Comparison of ENCODE assay signal across 9 cellular contexts in the genomic region with DNA sequence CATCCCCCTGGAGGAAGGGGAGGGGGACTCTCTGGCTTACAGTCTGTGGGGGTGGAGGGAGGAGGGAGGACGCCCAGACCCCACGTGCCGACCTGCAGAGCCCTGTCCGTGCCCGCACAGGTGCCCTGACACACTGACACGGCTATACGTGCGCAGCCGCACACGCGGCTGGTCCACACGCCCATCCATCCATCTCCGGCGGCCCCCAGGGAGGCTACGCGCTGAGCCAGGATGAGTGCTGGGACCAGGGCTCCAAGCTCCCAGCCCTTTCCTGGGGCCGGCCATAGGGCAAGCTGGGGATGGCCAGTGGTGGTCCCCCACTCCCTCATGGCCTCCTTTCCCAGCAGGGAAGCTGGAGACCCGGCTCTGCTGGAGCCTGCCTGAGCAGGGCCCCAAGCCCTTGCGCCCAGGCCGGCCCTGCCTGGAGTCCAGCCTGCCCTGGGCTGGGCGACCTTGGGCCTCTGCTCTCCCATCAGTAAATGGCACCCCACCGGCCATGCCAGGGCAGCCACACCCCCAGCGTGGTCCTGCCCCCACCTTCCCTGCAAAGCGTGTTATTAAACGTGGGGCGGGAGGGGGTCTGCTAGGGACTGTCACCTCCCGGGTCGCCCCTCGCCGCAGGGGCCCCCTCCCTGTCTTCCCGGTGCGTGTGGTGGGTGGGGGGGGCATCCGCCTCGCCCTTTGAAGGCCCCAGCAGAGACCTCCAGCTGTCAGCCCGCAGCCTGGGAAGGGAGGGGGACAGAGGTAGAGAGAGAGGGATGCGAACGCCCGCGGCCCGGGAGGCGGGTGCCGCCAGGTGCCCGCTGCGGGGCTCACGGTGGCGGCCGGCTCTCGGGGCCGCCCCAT. TPM values are rescaled to one million over a fixed set of nuclear protein-coding genes. Genes with fewer than 3 reads are reported as not detected.
DNase-seq lines count a peak whose midpoint lies in the region; FAIRE-seq and TF ChIP-seq lines count a peak whose summit lies in the region.
"Had no signal": no experiment of that assay in that cellular context is flagged by ENCODE, and none has a peak within 500 bp of the region (broad histone marks: within the 10 kb centered on the region; RNA-seq: fewer than 3 reads in every experiment).

No MANE protein-coding gene starts in this region.

- intact Hi-C loops in spleen (cut with DNase I; ENCODE audit: low total_unique reads), result no loop called here

- peaks cover 7% of the 10 kb centered on the region; the same call in 1 of the 2 replicates for H3K36me3 ChIP-seq in WERI-Rb-1
- H3K36me3 ChIP-seq in spleen, result no peaks in the 10 kb centered on the region

- H3K27ac ChIP-seq in WERI-Rb-1 (peak overlapping the region; percentile 24; the same call in 1 of the 2 replicates), spleen (no peak overlapping the region)

- DNase-seq in NCI-H82 (lab: John Stamatoyannopoulos, UW), result peak; percentile 54
- no peak for DNase-seq in NCI-H82 treated with DMSO at 0.1 percent for 48 hours (lab: John Stamatoyannopoulos, UW; ENCODE audit: unreplicated experiment)
- DNase-seq in WERI-Rb-1, result no peak
- no peak for DNase-seq in spleen
- DNase-seq in GM19240 (ENCODE audit: insufficient read length, low spot score), result no peak
- DNase-seq in HTR-8/SVneo (ENCODE audit: insufficient read length, low spot score), result no peak
- no peak for DNase-seq in Ammon's horn (ENCODE audit: low spot score)
- DNase-seq: aorta had no signal

- H3K27me3 ChIP-seq in WERI-Rb-1 (ENCODE audit: insufficient read depth, low read depth, severe bottlenecking) (no peaks in the 10 kb centered on the region), spleen (replicated peaks in 1 of 7) (peaks cover 9 to 67% (median 43%) of the 10 kb centered on the region in 7 donors)

- TF ChIP-seq CTCF in WERI-Rb-1 (IDR thresholded peaks at IDR 0.05; ENCODE audit: low read depth, low read length) (no peak), spleen (IDR thresholded peaks at IDR 0.05 in 8 of 11, conservative IDR thresholded peaks at IDR 0.05 in 3 of 11) (no peak)

- WGBS in spleen, 5 donors, result 3 to 5% (median 4%) methylated on average over 5 to 49 of the region's 49 CpGs

- H3K4me3 ChIP-seq in WERI-Rb-1 (ENCODE audit: low read depth, low read length) (peak overlapping the region; percentile 51), iPS-11a (ENCODE audit: low read depth, low read length) (peak overlapping the region; percentile 30), spleen (peak overlapping the region in 6 of 8 donors; percentile 5 to 70 (median 41))

- TF ChIP-seq POLR2A in spleen (IDR thresholded peaks at IDR 0.05), result no peak

- H3K4me1 ChIP-seq in spleen, result peaks cover 9 to 22% (median 17%) of the 10 kb centered on the region in 6 donors

- no peaks in the 10 kb centered on the region for H3K9me3 ChIP-seq in WERI-Rb-1 (ENCODE audit: severe bottlenecking)
- no peaks in the 10 kb centered on the region for H3K9me3 ChIP-seq in spleen

- no peak for FAIRE-seq in HTR-8/SVneo (lab: Jason Lieb, UNC)

RNA-seq across cellular contexts. Expression of gene CASKIN1, which starts 0.9 kb away (rescaled TPM):
- not detected for total RNA-seq in spleen
- polyA plus RNA-seq in spleen, result under 1 TPM; 0.24 to 0.32 (median 0.30) TPM

RNA-seq across cellular contexts. Expression of gene MLST8, which starts 9.7 kb away (rescaled TPM):
- 10 to 100 TPM; 25.0 to 50.0 (median 30.4) TPM for total RNA-seq in spleen
- 10 to 100 TPM; 40.6 to 61.7 (median 51.3) TPM for polyA plus RNA-seq in spleen

RNA-seq across cellular contexts. Expression of gene BRICD5, which starts 15.1 kb away (rescaled TPM):
- total RNA-seq in spleen, result 10 to 100 TPM in 2 of 7 donors, 1 to 10 TPM in 5; 3.5 to 12.8 (median 8.6) TPM
- 10 to 100 TPM; 18.2 to 40.2 (median 18.9) TPM for polyA plus RNA-seq in spleen

RNA-seq across cellular contexts. Expression of gene PGP, which starts 19.1 kb away (rescaled TPM):
- total RNA-seq in spleen, result 10 to 100 TPM in 6 of 7 donors, 1 to 10 TPM in 1; 9.4 to 20.2 (median 14.1) TPM
- 10 to 100 TPM in 2 of 3 donors, 1 to 10 TPM in 1; 9.3 to 16.6 (median 12.4) TPM for polyA plus RNA-seq in spleen

RNA-seq across cellular contexts. Expression of gene E4F1, which starts 27.9 kb away (rescaled TPM):
- 10 to 100 TPM; 22.7 to 41.4 (median 26.7) TPM for total RNA-seq in spleen
- polyA plus RNA-seq in spleen, result 10 to 100 TPM; 20.8 to 41.0 (median 38.4) TPM
